In genomic region chr22:31211504-31211861, GRCh38 we compare ENCODE assay signal across 2 cellular contexts.
TF ChIP-seq lines count a peak whose summit lies in the region.

No MANE protein-coding gene starts in this region.

TF ChIP-seq in endothelial cell of umbilical vein, 7 proteins besides CTCF, POLR2A, EP300 and RAD21:
- TF ChIP-seq MYC (IDR thresholded peaks at IDR 0.05; ENCODE audit: low read depth, low read length) (no peak), EZH2 (IDR thresholded peaks at IDR 0.05; ENCODE audit: borderline replicate concordance, low read depth, low read length, severe bottlenecking) (no peak), JUN (IDR thresholded peaks at IDR 0.05; ENCODE audit: borderline replicate concordance, insufficient read depth, insufficient read length, low read depth) (no peak), MAX (IDR thresholded peaks at IDR 0.05; ENCODE audit: insufficient read depth, insufficient read length) (no peak), GATA2 (IDR thresholded peaks at IDR 0.05; ENCODE audit: insufficient read depth, insufficient read length, low read depth, low read length) (no peak), POLR2AphosphoS5 (IDR thresholded peaks at IDR 0.05; ENCODE audit: insufficient read depth, low read depth, low read length) (no peak), FOS (IDR thresholded peaks at IDR 0.05; ENCODE audit: borderline replicate concordance, insufficient read depth, low read length) (no peak)

TF ChIP-seq in GM12891, 5 proteins besides CTCF, POLR2A, EP300 and RAD21:
- TF ChIP-seq PAX5 (IDR thresholded peaks at IDR 0.05; ENCODE audit: insufficient read depth, low read length, severe bottlenecking), result no peak
- no peak for TF ChIP-seq POLR2AphosphoS5 (IDR thresholded peaks at IDR 0.05; ENCODE audit: low read depth, low read length)
- TF ChIP-seq SPI1 (IDR thresholded peaks at IDR 0.05; ENCODE audit: low read depth, low read length), result no peak
- TF ChIP-seq POU2F2 (IDR thresholded peaks at IDR 0.05; ENCODE audit: low read depth, low read length), result no peak
- no peak for TF ChIP-seq TAF1 (IDR thresholded peaks at IDR 0.05; ENCODE audit: low read depth, low read length)
